9 cellular contexts compared by ENCODE assay signal in the genomic region with DNA sequence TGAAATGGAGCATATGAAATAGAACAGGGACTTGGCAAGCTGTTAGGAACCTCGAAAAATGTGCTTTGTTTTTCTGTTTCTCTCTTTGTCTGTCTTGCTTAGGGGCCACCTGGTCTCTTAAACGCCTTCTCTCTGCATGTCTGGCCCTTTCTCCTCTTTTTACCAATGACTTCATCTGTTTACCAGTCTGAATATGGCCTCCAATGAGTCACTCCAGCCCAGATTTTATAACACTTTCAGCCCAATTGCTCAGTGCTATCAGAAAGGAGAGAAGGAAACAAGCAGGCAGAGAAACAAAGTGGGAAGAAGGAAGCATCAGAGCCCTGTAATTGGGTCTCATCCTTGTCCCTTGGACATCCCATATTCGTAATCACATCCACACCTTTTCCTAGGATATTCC.
DNase-seq lines count a peak whose midpoint lies in the region; ATAC-seq, FAIRE-seq and TF ChIP-seq lines count a peak whose summit lies in the region.
"Had no signal": no experiment of that assay in that cellular context is flagged by ENCODE, and none has a peak within 500 bp of the region (broad histone marks: within the 10 kb centered on the region; RNA-seq: fewer than 3 reads in every experiment).

No MANE protein-coding gene starts in this region.

- no peak for TF ChIP-seq CTCF in epithelial cell of esophagus (IDR thresholded peaks at IDR 0.05; ENCODE audit: insufficient read depth, low read depth, low read length, missing control alignments)
- TF ChIP-seq CTCF in pancreas (IDR thresholded peaks at IDR 0.05) = no peak
- TF ChIP-seq CTCF in H9 (conservative IDR thresholded peaks at IDR 0.05) = no peak

- H3K4me1 ChIP-seq in pancreas (no peaks in the 10 kb centered on the region), H9 (ENCODE audit: insufficient read depth, low read length) (peaks cover 10% of the 10 kb centered on the region; the same call in 1 of the 2 replicates)

- H4K20me1 ChIP-seq in H9 (ENCODE audit: control insufficient read depth, insufficient read depth, insufficient read length) = no peaks in the 10 kb centered on the region

- H3K9me3 ChIP-seq in pancreas (no peaks in the 10 kb centered on the region), H9 (ENCODE audit: control insufficient read depth, low read depth, low read length) (no peaks in the 10 kb centered on the region)

- no peak overlapping the region for H3K23ac ChIP-seq in H9 (ENCODE audit: insufficient read length, low read depth, low read length)

- no peaks in the 10 kb centered on the region for H3K79me1 ChIP-seq in H9 (ENCODE audit: insufficient read depth, low read depth, low read length, poor library complexity, severe bottlenecking)

- H3K27me3 ChIP-seq in pancreas (no peaks in the 10 kb centered on the region), H9 (ENCODE audit: insufficient read depth, low read length) (no peaks in the 10 kb centered on the region)

- intact Hi-C loops in pancreas (cut with DNase I) = no loop called here

- no peak overlapping the region for H4K5ac ChIP-seq in H9 (ENCODE audit: insufficient read length, low read depth, low read length)

- H3K4me3 Mint-ChIP-seq in H9 = no peak overlapping the region
- H3K4me3 Mint-ChIP-seq: activated naive CD8-positive, alpha-beta T cell treated with anti-CD3 and anti-CD28 coated beads, Interleukin-2, amount 10 ng/mL, durations not matched to agents 7 days and 5 days had no signal

- no peaks in the 10 kb centered on the region for H3K23me2 ChIP-seq in H9 (ENCODE audit: insufficient read length, low read depth, low read length, poor library complexity, severe bottlenecking)

- H3K36me3 ChIP-seq in pancreas = no peaks in the 10 kb centered on the region

- no peak overlapping the region for H2BK5ac ChIP-seq in H9 (ENCODE audit: insufficient read length, low read length)

- H3K36me3 Mint-ChIP-seq in H9 (ENCODE audit: insufficient read depth in 1 of 3, low read depth in 3 of 3) = peaks cover 0 to 14% (median 12%) of the 10 kb centered on the region in 3 experiments; a peak in 4 of 7 replicates
- H3K36me3 Mint-ChIP-seq: activated naive CD8-positive, alpha-beta T cell treated with anti-CD3 and anti-CD28 coated beads, Interleukin-2, amount 10 ng/mL, durations not matched to agents 7 days and 5 days had no signal

- DNase-seq in EH (ENCODE audit: low read depth) (peak; percentile 22), NCI-H446 treated with DMSO at 0.1 percent for 48 hours (lab: John Stamatoyannopoulos, UW) (peak; percentile 94), epithelial cell of esophagus (ENCODE audit: low read depth) (peak; percentile 73), pancreas (no peak), H9 (no peak), SIG-M5 (lab: John Stamatoyannopoulos, UW) (no peak)
- DNase-seq: activated naive CD8-positive, alpha-beta T cell treated with anti-CD3 and anti-CD28 coated beads, Interleukin-2, amount 10 ng/mL, durations not matched to agents 7 days and 5 days had no signal

- no peak overlapping the region for H3T11ph ChIP-seq in H9 (ENCODE audit: low read length)

- no peak overlapping the region for H2BK15ac ChIP-seq in H9 (ENCODE audit: low read depth, low read length)

- no peak overlapping the region for H3K27ac ChIP-seq in pancreas
- H3K27ac ChIP-seq in H9 (ENCODE audit: insufficient read length, low read depth, low read length) = no peak overlapping the region

- no peak overlapping the region for H3K4ac ChIP-seq in H9 (ENCODE audit: low read depth, low read length)

- H3K14ac ChIP-seq in H9 (ENCODE audit: insufficient read depth, low read length) = no peak overlapping the region

- H3K56ac ChIP-seq in H9 (ENCODE audit: insufficient read length, low read depth, low read length) = no peak overlapping the region

- no peak overlapping the region for H2BK20ac ChIP-seq in H9 (ENCODE audit: low read depth, low read length, poor library complexity, severe bottlenecking)

- H3K4me2 ChIP-seq in H9 (ENCODE audit: insufficient read depth, insufficient read length, low read length) = no peak overlapping the region

- ATAC-seq in pancreas (peak in 3 of 4 donors; percentile 51 to 88 (median 69)), HG02610 (IDR thresholded peaks at IDR 0.05; ENCODE audit: unreplicated experiment) (no peak), GM18520 (IDR thresholded peaks at IDR 0.05; ENCODE audit: unreplicated experiment) (no peak)

- no peak overlapping the region for H3K4me3 ChIP-seq in epithelial cell of esophagus (ENCODE audit: low read length)
- H3K4me3 ChIP-seq in pancreas = no peak overlapping the region

- no peak overlapping the region for H3K27ac Mint-ChIP-seq in H9
- H3K27ac Mint-ChIP-seq: activated naive CD8-positive, alpha-beta T cell treated with anti-CD3 and anti-CD28 coated beads, Interleukin-2, amount 10 ng/mL, durations not matched to agents 7 days and 5 days had no signal

- H3K4me1 Mint-ChIP-seq in H9 = peaks cover 15 to 16% of the 10 kb centered on the region in 2 experiments

- no peaks in the 10 kb centered on the region; a peak in 1 of 5 replicates for H3K9me3 Mint-ChIP-seq in H9
- H3K9me3 Mint-ChIP-seq: activated naive CD8-positive, alpha-beta T cell treated with anti-CD3 and anti-CD28 coated beads, Interleukin-2, amount 10 ng/mL, durations not matched to agents 7 days and 5 days had no signal

- H3K79me2 ChIP-seq in H9 (ENCODE audit: insufficient read depth, low read length) = no peaks in the 10 kb centered on the region

- no peak overlapping the region for H2AFZ ChIP-seq in H9 (ENCODE audit: low read length)

- H2BK12ac ChIP-seq in H9 (ENCODE audit: insufficient read length, low read depth, low read length) = no peak overlapping the region

- no peak overlapping the region for H4K91ac ChIP-seq in H9 (ENCODE audit: insufficient read length, low read depth, low read length)

- 45 to 57% methylated on average over 3 of the region's 3 CpGs for WGBS in pancreas, 2 donors
- WGBS in H9 (ENCODE audit: extremely low coverage, insufficient read length, low lambda C conversion rate) = no CpG with 5 or more reads among the region's 3 CpGs

- H3K9ac ChIP-seq in H9 (ENCODE audit: extremely low read depth, insufficient read length, low read length) = no peak overlapping the region

- no peak overlapping the region for H4K8ac ChIP-seq in H9 (replicated peaks; ENCODE audit: insufficient read length, low read depth, low read length)

- H3K27me3 Mint-ChIP-seq in H9 (ENCODE audit: low read depth) = no peaks in the 10 kb centered on the region

- H2BK120ac ChIP-seq in H9 (ENCODE audit: low read depth, low read length, poor library complexity, severe bottlenecking) = no peak overlapping the region

- no peak overlapping the region for H2AK5ac ChIP-seq in H9 (ENCODE audit: insufficient read length, low read length)

- no peak for FAIRE-seq in pancreas (lab: Jason Lieb, UNC)

- H3K18ac ChIP-seq in H9 (ENCODE audit: insufficient read length, low read depth, low read length) = no peak overlapping the region

Comparison
In these comparisons a context has a peak if more than half of its experiments do, and no peak if none do; other contexts are left out.
1. DNase-seq: peak in EH (single experiment), NCI-H446 treated with DMSO at 0.1 percent for 48 hours (single experiment) and epithelial cell of esophagus (single experiment); none in pancreas (0 of 6), H9 (single experiment) and SIG-M5 (single experiment).
2. ATAC-seq: peak in pancreas (3 of 4); none in HG02610 (single experiment) and GM18520 (single experiment).